36 cellular contexts compared by ENCODE assay signal in the genomic region with DNA sequence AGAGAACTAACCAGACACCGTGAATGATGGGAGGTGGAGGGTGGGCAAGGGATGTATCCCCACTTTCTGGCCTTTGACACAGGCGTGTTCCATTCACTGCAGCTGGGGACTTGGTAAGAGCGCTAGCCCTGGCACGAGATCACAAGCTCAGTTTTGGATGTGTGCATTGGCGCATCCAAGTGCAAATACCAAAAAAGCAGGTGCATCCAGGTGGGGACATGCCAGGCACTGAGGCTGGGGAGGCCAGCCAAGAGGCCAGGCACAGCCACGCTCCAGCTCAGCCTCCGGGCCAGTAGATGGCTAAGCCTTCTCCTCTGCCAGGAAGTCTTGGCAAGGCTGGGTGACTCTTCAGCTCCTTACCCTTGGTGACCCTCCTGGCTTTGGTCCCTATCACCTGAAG. TPM values are rescaled to one million over a fixed set of nuclear protein-coding genes. Genes with fewer than 3 reads are reported as not detected.
"Had no signal": no experiment of that assay in that cellular context is flagged by ENCODE, and none has a peak within 500 bp of the region (broad histone marks: within the 10 kb centered on the region; RNA-seq: fewer than 3 reads in every experiment).

No MANE protein-coding gene starts in this region.

- H3K27me3 Mint-ChIP-seq: activated B cell treated with CpG ODN at 0.5 μM for 24 hours; activated CD8-positive, alpha-beta T cell treated with anti-CD3 and anti-CD28 coated beads for 36 hours; activated naive CD8-positive, alpha-beta T cell; activated T-helper 17 cell treated with anti-CD3 and anti-CD28 coated beads, Interleukin-2, amount 50 U/mL, for 72 hours; T-helper 17 cell had no signal

- H3K27me3 ChIP-seq: esophagus muscularis mucosa, foreskin keratinocyte had no signal

- FAIRE-seq: astrocyte had no signal

- DNase-seq: activated B cell treated with CpG ODN at 0.5 μM for 24 hours; activated CD4-positive, alpha-beta T cell treated with anti-CD3 and anti-CD28 coated beads for 48 hours; activated CD4-positive, alpha-beta T cell treated with anti-CD3 and anti-CD28 coated beads, Interleukin-2, amount 50 U/mL, for 1 hour; activated CD4-positive, alpha-beta T cell treated with anti-CD3 and anti-CD28 coated beads, Interleukin-2, amount 50 U/mL, for 48 hours; activated CD8-positive, alpha-beta memory T cell treated with anti-CD3 and anti-CD28 coated beads for 24 hours; activated CD8-positive, alpha-beta T cell treated with anti-CD3 and anti-CD28 coated beads for 36 hours; activated effector memory CD4-positive, alpha-beta T cell treated with Interleukin-2 at 50 U/mL for 16 hours; activated gamma-delta T cell treated with Interleukin-2 at 50 U/mL for 16 hours; activated naive CD4-positive, alpha-beta T cell treated with anti-CD3 and anti-CD28 coated beads, Interleukin-2, amount 50 U/mL, for 16 hours; activated naive CD4-positive, alpha-beta T cell treated with Interleukin-2 at 50 U/mL for 16 hours; activated T-cell treated with anti-CD3 and anti-CD28 coated beads, Interleukin-2, amount 50 U/mL, for 4 hours; amniotic stem cell; anterior cingulate cortex; brain microvascular endothelial cell; central memory CD4-positive, alpha-beta T cell; cerebellar nuclear complex; effector memory CD4-positive, alpha-beta T cell; endodermal cell; erythroblast; foreskin keratinocyte; gastrocnemius medialis; glutamatergic neuron; T-helper 1 cell; T-helper 17 cell; T1000; WERI-Rb-1 had no signal

- H3K9me3 ChIP-seq: esophagus muscularis mucosa, gastrocnemius medialis, heart left ventricle had no signal

- H3K27ac Mint-ChIP-seq: activated B cell treated with CpG ODN at 0.5 μM for 24 hours; activated CD8-positive, alpha-beta T cell treated with anti-CD3 and anti-CD28 coated beads for 36 hours; activated naive CD8-positive, alpha-beta T cell; activated T-helper 17 cell treated with anti-CD3 and anti-CD28 coated beads, Interleukin-2, amount 50 U/mL, for 72 hours; dendritic cell treated with granulocyte-macrophage colony-stimulating factor and Interleukin-4, amounts not matched to agents 40 ng/mL and 50 ng/mL, for 4 days; endodermal cell; T-helper 17 cell; T-helper 2 cell treated with Interferon-gamma antibody and Interleukin-4, amounts not matched to agents 5 μg/mL and 100 μg/mL, for 36 hours had no signal

- H3K27ac ChIP-seq: brain microvascular endothelial cell, coronary artery, dorsolateral prefrontal cortex, esophagus muscularis mucosa, foreskin keratinocyte, gastrocnemius medialis, heart left ventricle, WERI-Rb-1 had no signal

- H3K36me3 Mint-ChIP-seq: activated naive CD8-positive, alpha-beta T cell had no signal

- H3K36me3 ChIP-seq: brain microvascular endothelial cell, esophagus muscularis mucosa, gastrocnemius medialis, heart left ventricle, WERI-Rb-1 had no signal

- H3K9me3 Mint-ChIP-seq: activated B cell treated with CpG ODN at 0.5 μM for 24 hours; activated CD8-positive, alpha-beta T cell treated with anti-CD3 and anti-CD28 coated beads for 36 hours; activated T-cell treated with anti-CD3 and anti-CD28 coated beads, Interleukin-2, amount 50 U/mL, for 4 hours; activated T-helper 17 cell treated with anti-CD3 and anti-CD28 coated beads, Interleukin-2, amount 50 U/mL, for 72 hours; dendritic cell treated with granulocyte-macrophage colony-stimulating factor and Interleukin-4, amounts not matched to agents 40 ng/mL and 50 ng/mL, for 4 days; T-helper 2 cell treated with Interferon-gamma antibody and Interleukin-4, amounts not matched to agents 5 μg/mL and 100 μg/mL, for 36 hours had no signal

- H3K4me3 ChIP-seq: coronary artery, dorsolateral prefrontal cortex, esophagus muscularis mucosa, gastrocnemius medialis, heart left ventricle had no signal

- H3K4me1 Mint-ChIP-seq: endodermal cell had no signal

- H3K4me1 ChIP-seq: foreskin keratinocyte, gastrocnemius medialis had no signal

- H3K4me3 Mint-ChIP-seq: activated B cell treated with CpG ODN at 0.5 μM for 24 hours; activated CD8-positive, alpha-beta T cell treated with anti-CD3 and anti-CD28 coated beads for 36 hours; activated naive CD8-positive, alpha-beta T cell; activated T-cell treated with anti-CD3 and anti-CD28 coated beads, Interleukin-2, amount 50 U/mL, for 4 hours; activated T-helper 17 cell treated with anti-CD3 and anti-CD28 coated beads, Interleukin-2, amount 50 U/mL, for 72 hours; dendritic cell treated with granulocyte-macrophage colony-stimulating factor and Interleukin-4, amounts not matched to agents 40 ng/mL and 50 ng/mL, for 4 days; endodermal cell; T-helper 17 cell; T-helper 2 cell treated with Interferon-gamma antibody and Interleukin-4, amounts not matched to agents 5 μg/mL and 100 μg/mL, for 36 hours had no signal

RNA-seq across cellular contexts. Expression of a gene that starts 5.8 kb away (rescaled TPM):
- total RNA-seq: activated B cell treated with CpG ODN at 0.5 μM for 24 hours; activated CD8-positive, alpha-beta T cell treated with anti-CD3 and anti-CD28 coated beads for 36 hours; activated T-cell treated with anti-CD3 and anti-CD28 coated beads, Interleukin-2, amount 50 U/mL, for 4 hours; activated T-helper 17 cell treated with anti-CD3 and anti-CD28 coated beads, Interleukin-2, amount 50 U/mL, for 72 hours; astrocyte; endodermal cell; esophagus muscularis mucosa; foreskin keratinocyte; gastrocnemius medialis; heart left ventricle; T-helper 17 cell had no signal
- polyA plus RNA-seq: adipose tissue, foreskin keratinocyte, heart left ventricle had no signal
